In genomic region chr9:89441655-89441970, GRCh38 we compare ENCODE assay signal across 16 cellular contexts. TPM values are rescaled to one million over a fixed set of nuclear protein-coding genes. Genes with fewer than 3 reads are reported as not detected.
DNase-seq lines count a peak whose midpoint lies in the region; ATAC-seq and TF ChIP-seq lines count a peak whose summit lies in the region.
"Had no signal": no experiment of that assay in that cellular context is flagged by ENCODE, and none has a peak within 500 bp of the region (broad histone marks: within the 10 kb centered on the region; RNA-seq: fewer than 3 reads in every experiment).

No MANE protein-coding gene starts in this region.

- peak overlapping the region; percentile 54 for H3K27ac Mint-ChIP-seq in activated naive CD4-positive, alpha-beta T cell treated with anti-CD3 and anti-CD28 coated beads for 36 hours
- H3K27ac Mint-ChIP-seq in activated T-helper 1 cell treated with anti-CD3 and anti-CD28 coated beads, Interleukin-12 subunit alpha, Interleukin-12 subunit beta, Interleukin-2, Interleukin-4 antibody, amounts not matched to agents 30 ng/mL and 10 ng/mL and 1 ng/mL, durations not matched to agents 14 hours and 24 hours and 36 hours: peak overlapping the region; percentile 91
- no peak overlapping the region for H3K27ac Mint-ChIP-seq in osteocyte (ENCODE audit: unreplicated experiment)

- CTCF ChIA-PET in activated naive CD4-positive, alpha-beta T cell treated with anti-CD3 and anti-CD28 coated beads for 36 hours (lab: Charles Lee): interaction anchor here (2.0 to 3.3 kb wide), 2 partner anchors 12 to 107 kb away, joined by 7 to 11 read pairs; no protein-coding TSS in a partner anchor

- H3K27ac ChIP-seq in lower lobe of right lung (peak overlapping the region; percentile 62), temporal lobe (ENCODE audit: low read depth, low read length) (peak overlapping the region; percentile 83)
- H3K27ac ChIP-seq: testis had no signal

- intact Hi-C loops in activated naive CD4-positive, alpha-beta T cell treated with anti-CD3 and anti-CD28 coated beads for 36 hours (cut with micrococcal nuclease): no loop called here
- intact Hi-C loops in activated T-helper 1 cell treated with anti-CD3 and anti-CD28 coated beads, Interleukin-12 subunit alpha, Interleukin-12 subunit beta, Interleukin-2, Interleukin-4 antibody, amounts not matched to agents 30 ng/mL and 10 ng/mL and 1 ng/mL, durations not matched to agents 14 hours and 24 hours and 36 hours (cut with micrococcal nuclease): loop anchor here (2.0 kb wide), 1 partner anchor 15 kb away; no protein-coding TSS in a partner anchor
- intact Hi-C loops in lower lobe of right lung (cut with DNase I): no loop called here

- H3K9me3 ChIP-seq in lower lobe of right lung: no peaks in the 10 kb centered on the region
- H3K9me3 ChIP-seq: testis had no signal

- H3K4me1 ChIP-seq in lower lobe of right lung: peaks cover 50% of the 10 kb centered on the region

- H3K36me3 ChIP-seq in lower lobe of right lung: no peaks in the 10 kb centered on the region

- no peaks in the 10 kb centered on the region for H3K9me3 Mint-ChIP-seq in activated naive CD4-positive, alpha-beta T cell treated with anti-CD3 and anti-CD28 coated beads for 36 hours
- no peaks in the 10 kb centered on the region for H3K9me3 Mint-ChIP-seq in activated T-helper 1 cell treated with anti-CD3 and anti-CD28 coated beads, Interleukin-12 subunit alpha, Interleukin-12 subunit beta, Interleukin-2, Interleukin-4 antibody, amounts not matched to agents 30 ng/mL and 10 ng/mL and 1 ng/mL, durations not matched to agents 14 hours and 24 hours and 36 hours
- H3K9me3 Mint-ChIP-seq in osteocyte (ENCODE audit: unreplicated experiment): no peaks in the 10 kb centered on the region
- H3K9me3 Mint-ChIP-seq: nephron progenitor cell had no signal

- no peak for DNase-seq in activated naive CD4-positive, alpha-beta T cell treated with anti-CD3 and anti-CD28 coated beads for 36 hours
- DNase-seq in activated naive CD4-positive, alpha-beta T cell (lab: John Stamatoyannopoulos, UW): no peak
- DNase-seq in activated T-helper 1 cell treated with anti-CD3 and anti-CD28 coated beads, Interleukin-12 subunit alpha, Interleukin-12 subunit beta, Interleukin-2, Interleukin-4 antibody, amounts not matched to agents 30 ng/mL and 10 ng/mL and 1 ng/mL, durations not matched to agents 14 hours and 24 hours and 36 hours (ENCODE audit: low spot score): no peak
- DNase-seq in lower lobe of right lung (no peak), osteocyte (ENCODE audit: extremely low spot score, unreplicated experiment) (no peak), DMS79 treated with DMSO at 0.1 percent for 48 hours (lab: John Stamatoyannopoulos, UW) (no peak), GOT3 (lab: John Stamatoyannopoulos, UW) (no peak)
- DNase-seq: dermis blood vessel endothelial cell, DMS53, NCI-H187, NCI-H526 treated with DMSO at 0.1 percent for 48 hours, nephron progenitor cell, RPMI8226, T-helper 9 cell had no signal

- H3K36me3 Mint-ChIP-seq in activated naive CD4-positive, alpha-beta T cell treated with anti-CD3 and anti-CD28 coated beads for 36 hours (ENCODE audit: low read depth): peaks cover 25% of the 10 kb centered on the region
- peaks cover 46% of the 10 kb centered on the region for H3K36me3 Mint-ChIP-seq in activated T-helper 1 cell treated with anti-CD3 and anti-CD28 coated beads, Interleukin-12 subunit alpha, Interleukin-12 subunit beta, Interleukin-2, Interleukin-4 antibody, amounts not matched to agents 30 ng/mL and 10 ng/mL and 1 ng/mL, durations not matched to agents 14 hours and 24 hours and 36 hours (ENCODE audit: low read depth)
- no peaks in the 10 kb centered on the region for H3K36me3 Mint-ChIP-seq in osteocyte (ENCODE audit: unreplicated experiment)

- TF ChIP-seq CTCF in lower lobe of right lung (IDR thresholded peaks at IDR 0.05): no peak
- no peak for TF ChIP-seq CTCF in osteocyte (IDR thresholded peaks at IDR 0.05)

- no peak overlapping the region for H3K4me3 ChIP-seq in lower lobe of right lung
- H3K4me3 ChIP-seq: testis had no signal

- peaks cover 94% of the 10 kb centered on the region for H3K4me1 Mint-ChIP-seq in activated naive CD4-positive, alpha-beta T cell treated with anti-CD3 and anti-CD28 coated beads for 36 hours (ENCODE audit: low read depth)
- H3K4me1 Mint-ChIP-seq in activated T-helper 1 cell treated with anti-CD3 and anti-CD28 coated beads, Interleukin-12 subunit alpha, Interleukin-12 subunit beta, Interleukin-2, Interleukin-4 antibody, amounts not matched to agents 30 ng/mL and 10 ng/mL and 1 ng/mL, durations not matched to agents 14 hours and 24 hours and 36 hours (ENCODE audit: low read depth): peaks cover 84% of the 10 kb centered on the region
- no peaks in the 10 kb centered on the region for H3K4me1 Mint-ChIP-seq in osteocyte (ENCODE audit: unreplicated experiment)

- no peaks in the 10 kb centered on the region for H3K27me3 ChIP-seq in lower lobe of right lung (ENCODE audit: low read depth)
- H3K27me3 ChIP-seq: testis had no signal

- H3K27me3 Mint-ChIP-seq in activated naive CD4-positive, alpha-beta T cell treated with anti-CD3 and anti-CD28 coated beads for 36 hours (ENCODE audit: low read depth): no peaks in the 10 kb centered on the region
- no peaks in the 10 kb centered on the region for H3K27me3 Mint-ChIP-seq in activated T-helper 1 cell treated with anti-CD3 and anti-CD28 coated beads, Interleukin-12 subunit alpha, Interleukin-12 subunit beta, Interleukin-2, Interleukin-4 antibody, amounts not matched to agents 30 ng/mL and 10 ng/mL and 1 ng/mL, durations not matched to agents 14 hours and 24 hours and 36 hours (ENCODE audit: insufficient read depth)
- H3K27me3 Mint-ChIP-seq in osteocyte (ENCODE audit: unreplicated experiment): no peaks in the 10 kb centered on the region

- no peak overlapping the region for H3K4me3 Mint-ChIP-seq in activated naive CD4-positive, alpha-beta T cell treated with anti-CD3 and anti-CD28 coated beads for 36 hours
- H3K4me3 Mint-ChIP-seq in activated T-helper 1 cell treated with anti-CD3 and anti-CD28 coated beads, Interleukin-12 subunit alpha, Interleukin-12 subunit beta, Interleukin-2, Interleukin-4 antibody, amounts not matched to agents 30 ng/mL and 10 ng/mL and 1 ng/mL, durations not matched to agents 14 hours and 24 hours and 36 hours: no peak overlapping the region
- no peak overlapping the region for H3K4me3 Mint-ChIP-seq in osteocyte (ENCODE audit: unreplicated experiment)
- H3K4me3 Mint-ChIP-seq: nephron progenitor cell had no signal

- no peak for ATAC-seq in lower lobe of right lung

RNA-seq across cellular contexts. Expression of gene SEMA4D, which starts 56.3 kb away (rescaled TPM):
- 100 to 1,000 TPM; 156 to 160 TPM for total RNA-seq in activated naive CD4-positive, alpha-beta T cell treated with anti-CD3 and anti-CD28 coated beads for 36 hours
- 388 and 411 TPM in 2 replicates for total RNA-seq in activated T-helper 1 cell treated with anti-CD3 and anti-CD28 coated beads, Interleukin-12 subunit alpha, Interleukin-12 subunit beta, Interleukin-2, Interleukin-4 antibody, amounts not matched to agents 30 ng/mL and 10 ng/mL and 1 ng/mL, durations not matched to agents 14 hours and 24 hours and 36 hours
- 49.9 TPM for total RNA-seq in lower lobe of right lung
- total RNA-seq in temporal lobe: 10.6 TPM
- 2.0 and 2.2 TPM in 2 replicates for total RNA-seq in osteocyte
